Comparison of ENCODE assay signal across 22 cellular contexts in the genomic region with DNA sequence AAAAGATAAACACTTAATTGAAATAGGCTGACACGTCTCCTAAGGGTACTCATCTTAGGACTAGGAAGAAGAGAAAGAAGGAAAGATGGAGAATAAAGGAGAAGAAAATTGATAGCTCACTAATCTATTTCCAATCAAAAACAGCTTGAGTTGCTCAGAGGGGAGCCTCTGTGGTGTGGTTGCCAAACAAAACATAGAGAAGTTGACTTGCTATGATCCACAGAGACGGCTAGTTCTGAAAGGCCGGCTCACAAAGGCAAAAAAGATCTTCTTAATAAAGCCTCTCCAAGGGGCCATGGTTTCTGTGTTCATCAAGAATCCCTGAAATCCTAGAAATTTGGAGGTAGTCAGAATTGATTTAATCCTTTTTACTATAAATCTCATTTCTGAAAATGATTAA.
DNase-seq lines count a peak whose midpoint lies in the region; ATAC-seq and TF ChIP-seq lines count a peak whose summit lies in the region.
"Had no signal": no experiment of that assay in that cellular context is flagged by ENCODE, and none has a peak within 500 bp of the region (broad histone marks: within the 10 kb centered on the region; RNA-seq: fewer than 3 reads in every experiment).

No MANE protein-coding gene starts in this region.

- CTCF ChIA-PET in HEK293 (lab: Yijun Ruan, JAX), result no interaction called here

- H3K9me3 ChIP-seq in HEK293 (ENCODE audit: control insufficient read depth, insufficient read depth, low read depth, low read length), result no peaks in the 10 kb centered on the region
- H3K9me3 ChIP-seq: BE2C had no signal

- TF ChIP-seq CTCF in HEK293 (tag by site-specific recombination; IDR thresholded peaks at IDR 0.05) (no peak), astrocyte of the spinal cord (IDR thresholded peaks at IDR 0.05; ENCODE audit: low read depth, low read length) (no peak)

- intact Hi-C loops in sciatic nerve (cut with DNase I), result no loop called here

- H3K27ac ChIP-seq in HEK293 (ENCODE audit: extremely low read depth, low read depth, low read length), result no peak overlapping the region
- H3K27ac ChIP-seq: GM23248 had no signal

- H3K36me3 ChIP-seq in HEK293 (ENCODE audit: control insufficient read depth in 2 of 2, insufficient read depth in 1 of 2, low read length in 2 of 2), result no peaks in the 10 kb centered on the region
- H3K36me3 ChIP-seq: BE2C had no signal

- H3K4me1 ChIP-seq in HEK293 (ENCODE audit: control insufficient read depth, insufficient read depth, low read length), result no peaks in the 10 kb centered on the region
- H3K4me1 ChIP-seq: BE2C had no signal

- H3K4me3 ChIP-seq in HEK293 (ENCODE audit: low read depth, low read length) (no peak overlapping the region), astrocyte of the spinal cord (ENCODE audit: low read depth, low read length) (no peak overlapping the region)
- H3K4me3 ChIP-seq: GM23248 had no signal

- peak; percentile 50 for DNase-seq in astrocyte of the spinal cord (ENCODE audit: low read depth, low spot score)
- DNase-seq in fibroblast of the conjunctiva (ENCODE audit: low read depth), result peak; percentile 8
- no peak for DNase-seq in sciatic nerve (ENCODE audit: low spot score)
- DNase-seq in NCI-H748 (lab: John Stamatoyannopoulos, UW; ENCODE audit: unreplicated experiment), result no peak
- DNase-seq in NCI-H1105 treated with DMSO at 0.1 percent for 48 hours (lab: John Stamatoyannopoulos, UW), result no peak
- DNase-seq: 8988T; ACHN; BE2C; Calu3; DMS79 treated with DMSO at 0.1 percent for 48 hours; GF-D8; GM23248; H7; KBM-7; NCI-H2029 treated with DMSO at 0.1 percent for 48 hours; NCI-H510A; NCI-H69; NK-92 treated with Interleukin-12 subunit alpha and Interleukin-12 subunit beta, amount 100 ng/mL, for 24 hours; PC-3 had no signal

- ATAC-seq in sciatic nerve, result peak; percentile 58
- ATAC-seq in HG03025 (IDR thresholded peaks at IDR 0.05; ENCODE audit: low FRiP score, unreplicated experiment), result no peak
- ATAC-seq: PC-3, SK-N-SH treated with all-trans-retinoic acid at 6 μM for 48 hours had no signal

- in situ Hi-C loops in astrocyte of the spinal cord (cut with HindIII; ENCODE audit: low sequenced_read_pairs), result no loop called here

- POLR2A ChIA-PET in HEK293 (lab: Yijun Ruan, JAX), result no interaction called here

TF ChIP-seq in HEK293, 187 proteins besides CTCF, POLR2A, EP300 and RAD21:
- TF ChIP-seq ZNF548 (tag by site-specific recombination; IDR thresholded peaks at IDR 0.05), result no peak
- peak; percentile 43; the same call in 1 of the 2 replicates for TF ChIP-seq TCF7L2 (IDR thresholded peaks at IDR 0.05; ENCODE audit: borderline replicate concordance, low read depth, low read length)

Comparison
In these comparisons a context has a peak if more than half of its experiments do, and no peak if none do; other contexts are left out.
1. DNase-seq: peak in astrocyte of the spinal cord (single experiment) and fibroblast of the conjunctiva (single experiment); none in sciatic nerve (single experiment), NCI-H748 (single experiment) and NCI-H1105 treated with DMSO at 0.1 percent for 48 hours (single experiment).